Comparison of ENCODE assay signal across 1 cellular context in genomic region chr3:184314700-184315505, GRCh38.
TF ChIP-seq lines count a peak whose summit lies in the region.

No MANE protein-coding gene starts in this region.

TF ChIP-seq in HepG2, 621 proteins besides CTCF, POLR2A, EP300 and RAD21 (continued from another document and continues in another):
- 0 out of 2 replicates have a peak, but pooled peaks have one; percentile 16 for TF ChIP-seq POGZ (CRISPR knock-in tag; IDR thresholded peaks at IDR 0.05)
- 0 out of 2 replicates have a peak, but pooled peaks have one; percentile 26 for TF ChIP-seq ZNF510 (CRISPR knock-in tag; IDR thresholded peaks at IDR 0.05; ENCODE audit: low read depth)
- no peak for TF ChIP-seq AKAP8 (CRISPR knock-in tag; IDR thresholded peaks at IDR 0.05)
- TF ChIP-seq CHCHD3 (CRISPR knock-in tag; IDR thresholded peaks at IDR 0.05): 0 out of 2 replicates have a peak, but pooled peaks have one; percentile 51
- no peak for TF ChIP-seq FOSL2 (CRISPR knock-in tag; IDR thresholded peaks at IDR 0.05)
- TF ChIP-seq CERS6 (CRISPR knock-in tag; IDR thresholded peaks at IDR 0.05): no peak
- no peak for TF ChIP-seq ARNT2 (CRISPR knock-in tag; IDR thresholded peaks at IDR 0.05; ENCODE audit: low read depth)
- 0 out of 2 replicates have a peak, but pooled peaks have one; percentile 13 for TF ChIP-seq ZNF609 (CRISPR knock-in tag; IDR thresholded peaks at IDR 0.05; ENCODE audit: borderline replicate concordance)
- TF ChIP-seq TMF1 (CRISPR knock-in tag; IDR thresholded peaks at IDR 0.05; ENCODE audit: low read depth): peak; percentile 77; the same call in 1 of the 2 replicates
- no peak for TF ChIP-seq ZNF546 (CRISPR knock-in tag; conservative IDR thresholded peaks at IDR 0.05)
- TF ChIP-seq ZHX1 (CRISPR knock-in tag; IDR thresholded peaks at IDR 0.05; ENCODE audit: low read depth): 0 out of 2 replicates have a peak, but pooled peaks have one; percentile 31
- TF ChIP-seq ZBTB2 (CRISPR knock-in tag; IDR thresholded peaks at IDR 0.05; ENCODE audit: low read depth): peak; percentile 68
- no peak for TF ChIP-seq YEATS2 (CRISPR knock-in tag; IDR thresholded peaks at IDR 0.05; ENCODE audit: borderline replicate concordance)
- peak; percentile 57; the same call in 1 of the 2 replicates for TF ChIP-seq ZNF704 (CRISPR knock-in tag; IDR thresholded peaks at IDR 0.05; ENCODE audit: borderline replicate concordance)
- no peak for TF ChIP-seq PHB2 (IDR thresholded peaks at IDR 0.05; ENCODE audit: partially characterized antibody)
- no peak for TF ChIP-seq ZNF468 (CRISPR knock-in tag; IDR thresholded peaks at IDR 0.05)
- peak; percentile 25; the same call in 1 of the 2 replicates for TF ChIP-seq KAT8 (CRISPR knock-in tag; IDR thresholded peaks at IDR 0.05)
- TF ChIP-seq DZIP1 (CRISPR knock-in tag; IDR thresholded peaks at IDR 0.05): peak; percentile 60; the same call in 1 of the 2 replicates
- TF ChIP-seq DDIT3 (CRISPR knock-in tag; IDR thresholded peaks at IDR 0.05): no peak
- peak; percentile 81 for TF ChIP-seq ZNF891 (CRISPR knock-in tag; IDR thresholded peaks at IDR 0.05)
- peak; percentile 66 for TF ChIP-seq ZNF777 (CRISPR knock-in tag; IDR thresholded peaks at IDR 0.05)
- no peak for TF ChIP-seq MLLT10 (CRISPR knock-in tag; IDR thresholded peaks at IDR 0.05)
- TF ChIP-seq ZNF703 (CRISPR knock-in tag; IDR thresholded peaks at IDR 0.05; ENCODE audit: borderline replicate concordance): no peak
- peak; percentile 43; the same call in 1 of the 2 replicates for TF ChIP-seq UBTF (CRISPR knock-in tag; IDR thresholded peaks at IDR 0.05)
- TF ChIP-seq ZNF562 (CRISPR knock-in tag; IDR thresholded peaks at IDR 0.05; ENCODE audit: borderline replicate concordance): no peak
- 0 out of 2 replicates have a peak, but pooled peaks have one; percentile 18 for TF ChIP-seq ZNF790 (CRISPR knock-in tag; IDR thresholded peaks at IDR 0.05; ENCODE audit: borderline replicate concordance)
- 0 out of 2 replicates have a peak, but pooled peaks have one; percentile 28 for TF ChIP-seq PPARG (CRISPR knock-in tag; conservative IDR thresholded peaks at IDR 0.05)
- no peak for TF ChIP-seq ZNF577 (CRISPR knock-in tag; IDR thresholded peaks at IDR 0.05; ENCODE audit: borderline replicate concordance, low read depth)
- TF ChIP-seq ZSCAN25 (CRISPR knock-in tag; IDR thresholded peaks at IDR 0.05): no peak
- peak; percentile 46 for TF ChIP-seq ZNF883 (CRISPR knock-in tag; IDR thresholded peaks at IDR 0.05; ENCODE audit: not compliant biosample characterization)
- 0 out of 2 replicates have a peak, but pooled peaks have one; percentile 48 for TF ChIP-seq CAMTA2 (CRISPR knock-in tag; IDR thresholded peaks at IDR 0.05; ENCODE audit: borderline replicate concordance)
- TF ChIP-seq ZNF281 (CRISPR knock-in tag; IDR thresholded peaks at IDR 0.05; ENCODE audit: borderline replicate concordance): peak; percentile 76
- no peak for TF ChIP-seq AHR (CRISPR knock-in tag; IDR thresholded peaks at IDR 0.05)
- TF ChIP-seq CREBL2 (CRISPR knock-in tag; IDR thresholded peaks at IDR 0.05; ENCODE audit: borderline replicate concordance): no peak
- peak; percentile 90 for TF ChIP-seq AGO2 (optimal IDR thresholded peaks at IDR 0.05; ENCODE audit: low read depth, low read length)
- no peak for TF ChIP-seq KDM5A (IDR thresholded peaks at IDR 0.05; ENCODE audit: borderline replicate concordance, low read length)
- TF ChIP-seq KAT7 (CRISPR knock-in tag; IDR thresholded peaks at IDR 0.05; ENCODE audit: borderline replicate concordance): peak; percentile 77
- peak; percentile 47; the same call in 1 of the 2 replicates for TF ChIP-seq HES4 (CRISPR knock-in tag; IDR thresholded peaks at IDR 0.05; ENCODE audit: borderline replicate concordance)
- peak; percentile 27 for TF ChIP-seq RBM22 (optimal IDR thresholded peaks at IDR 0.05; ENCODE audit: low read length)
- TF ChIP-seq SAP130 (CRISPR knock-in tag; IDR thresholded peaks at IDR 0.05; ENCODE audit: low read depth): peak; percentile 45; the same call in 1 of the 2 replicates
- peak; percentile 21; the same call in 1 of the 2 replicates for TF ChIP-seq DMAP1 (CRISPR knock-in tag; IDR thresholded peaks at IDR 0.05)
